Comparison of ENCODE assay signal across 15 cellular contexts in the genomic region with DNA sequence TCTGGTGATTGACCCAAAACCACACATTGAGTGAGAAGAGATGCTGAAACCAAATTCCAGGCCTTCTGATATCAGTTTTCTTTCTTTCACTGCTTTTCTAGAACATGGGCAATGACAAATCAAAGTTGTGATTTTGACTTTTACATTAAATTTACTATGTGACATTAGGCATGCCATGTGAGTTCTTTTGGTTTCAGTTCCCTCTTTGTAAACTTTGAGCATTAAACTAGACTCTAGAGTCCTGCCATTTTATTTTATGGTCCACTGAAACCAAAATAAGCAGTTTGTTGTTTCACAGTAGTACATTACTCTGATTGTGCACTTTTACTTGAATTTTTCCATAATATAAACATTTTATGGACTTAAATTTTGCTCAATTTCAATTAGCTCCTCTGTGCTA.
DNase-seq lines count a peak whose midpoint lies in the region; ATAC-seq lines count a peak whose summit lies in the region.
"Had no signal": no experiment of that assay in that cellular context is flagged by ENCODE, and none has a peak within 500 bp of the region (broad histone marks: within the 10 kb centered on the region; RNA-seq: fewer than 3 reads in every experiment).

No MANE protein-coding gene starts in this region.

- DNase-seq in dedifferentiated amniotic fluid mesenchymal stem cell (ENCODE audit: extremely low spot score) = peak; percentile 16
- DNase-seq in HT-29 (ENCODE audit: low spot score) = no peak
- DNase-seq in A172 (ENCODE audit: low spot score) = no peak
- DNase-seq: activated CD4-positive, alpha-beta T cell treated with anti-CD3 and anti-CD28 coated beads, Interleukin-2, amount 50 U/mL, for 1 hour; activated naive CD4-positive, alpha-beta T cell treated with anti-CD3 and anti-CD28 coated beads, Interleukin-2, amount 50 U/mL, for 16 hours; colonic mucosa; NCI-H510A treated with DMSO at 0.1 percent for 48 hours; stimulated activated CD4-positive, alpha-beta T cell treated with anti-CD3 and anti-CD28 coated beads, Interleukin-4, amount 100 ng/mL, for 1 hour had no signal

- ATAC-seq in GM18511 (IDR thresholded peaks at IDR 0.05; ENCODE audit: unreplicated experiment) (peak; percentile 79), GM21528 (IDR thresholded peaks at IDR 0.05; ENCODE audit: low FRiP score, unreplicated experiment) (peak; percentile 56), HG03442 (IDR thresholded peaks at IDR 0.05; ENCODE audit: unreplicated experiment) (peak; percentile 63), GM21825 (IDR thresholded peaks at IDR 0.05; ENCODE audit: unreplicated experiment) (no peak), GM21381 (IDR thresholded peaks at IDR 0.05; ENCODE audit: unreplicated experiment) (no peak)
- ATAC-seq: gastroesophageal sphincter, left lobe of liver had no signal

Comparison
In these comparisons a context has a peak if more than half of its experiments do, and no peak if none do; other contexts are left out.
1. ATAC-seq: peak in GM18511 (single experiment), GM21528 (single experiment) and HG03442 (single experiment); none in GM21825 (single experiment) and GM21381 (single experiment).